ENCODE assay signal across 8 cellular contexts in the genomic region with DNA sequence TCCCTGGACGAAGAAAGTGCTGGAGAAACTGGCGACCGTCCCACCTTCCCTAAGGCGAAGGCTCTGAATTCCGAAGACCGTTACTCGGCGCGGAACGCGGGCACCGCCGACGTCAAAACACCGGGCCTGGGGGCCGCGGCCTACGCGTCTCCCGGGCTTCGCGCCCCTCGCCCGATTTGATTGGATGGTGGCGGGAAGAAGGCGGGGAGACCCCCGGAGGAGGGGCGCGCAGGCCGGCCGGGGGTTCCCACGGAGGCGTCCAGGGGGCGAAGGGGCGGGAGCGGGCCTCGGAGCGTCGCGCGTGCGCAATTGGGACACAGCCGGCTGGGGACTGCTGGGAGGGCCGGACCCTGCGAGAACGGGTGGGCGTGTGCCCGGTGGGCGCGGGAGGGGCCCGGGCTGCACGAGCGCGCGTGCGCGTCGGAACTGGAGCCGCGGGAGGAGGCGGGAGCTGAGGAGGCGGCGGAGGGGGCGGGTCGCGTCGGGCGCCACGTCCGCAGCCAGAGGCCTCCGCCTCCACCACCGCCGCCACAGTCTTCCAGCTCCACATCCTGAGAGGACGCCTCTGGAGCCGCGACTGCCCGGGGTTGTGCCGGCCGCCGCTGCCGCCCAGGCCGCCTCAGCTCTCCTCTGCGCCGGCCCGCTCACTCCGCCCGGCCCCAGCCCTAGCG. TPM values are rescaled to one million over a fixed set of nuclear protein-coding genes. Genes with fewer than 3 reads are reported as not detected.
DNase-seq lines count a peak whose midpoint lies in the region; ATAC-seq and TF ChIP-seq lines count a peak whose summit lies in the region.

TSS of gene TMEM263 (plus strand) at position 531 of the 671 bp plus-strand sequence. CDS start 11,210 bp downstream, outside the sequence.

- no peaks in the 10 kb centered on the region for H3K36me3 ChIP-seq in duodenal mucosa (ENCODE audit: control insufficient read depth in 1 of 2, insufficient read depth in 2 of 2, low read length in 2 of 2)

- no peak for TF ChIP-seq CTCF in C4-2B (conservative IDR thresholded peaks at IDR 0.05)
- TF ChIP-seq CTCF in lower leg skin (IDR thresholded peaks at IDR 0.05): no peak

- ATAC-seq in GM19328 (IDR thresholded peaks at IDR 0.05; ENCODE audit: unreplicated experiment): peak; percentile 77
- peak; percentile 48 for ATAC-seq in HG03469 (IDR thresholded peaks at IDR 0.05; ENCODE audit: unreplicated experiment)

- H3K27ac Mint-ChIP-seq in activated CD4-positive, alpha-beta memory T cell treated with anti-CD3 and anti-CD28 coated beads, Interleukin-2, amount 10 ng/mL, durations not matched to agents 7 days and 5 days: peak within 1 kb of the TSS; percentile 81

- H3K9me3 Mint-ChIP-seq in activated CD4-positive, alpha-beta memory T cell treated with anti-CD3 and anti-CD28 coated beads, Interleukin-2, amount 10 ng/mL, durations not matched to agents 7 days and 5 days: no peaks in the 10 kb centered on the region

- H3K27me3 Mint-ChIP-seq in activated CD4-positive, alpha-beta memory T cell treated with anti-CD3 and anti-CD28 coated beads, Interleukin-2, amount 10 ng/mL, durations not matched to agents 7 days and 5 days: peaks cover 6% of the 10 kb centered on the region

- peaks cover 6% of the 10 kb centered on the region for H3K36me3 Mint-ChIP-seq in activated CD4-positive, alpha-beta memory T cell treated with anti-CD3 and anti-CD28 coated beads, Interleukin-2, amount 10 ng/mL, durations not matched to agents 7 days and 5 days (ENCODE audit: low read depth)

- peak within 1 kb of the TSS; percentile 94 for H3K4me3 Mint-ChIP-seq in activated CD4-positive, alpha-beta memory T cell treated with anti-CD3 and anti-CD28 coated beads, Interleukin-2, amount 10 ng/mL, durations not matched to agents 7 days and 5 days

- peaks cover 20% of the 10 kb centered on the region for H3K4me1 Mint-ChIP-seq in activated CD4-positive, alpha-beta memory T cell treated with anti-CD3 and anti-CD28 coated beads, Interleukin-2, amount 10 ng/mL, durations not matched to agents 7 days and 5 days

- peak within 1 kb of the TSS; percentile 88 to 96 for H3K9ac ChIP-seq in duodenal mucosa (ENCODE audit: low read depth in 1 of 2, low read length in 2 of 2)

- 0% methylated on average over 24 to 35 of the region's 88 CpGs for WGBS in lower leg skin, 2 donors

- POLR2A ChIA-PET in activated CD4-positive, alpha-beta memory T cell treated with anti-CD3 and anti-CD28 coated beads, Interleukin-2, amount 10 ng/mL, durations not matched to agents 7 days and 5 days (lab: Charles Lee): interaction anchor here (0.8 to 2.2 kb wide), 12 partner anchors 11 to 598 kb away, joined by 3 to 12 read pairs (median 4); partner anchors contain the start of genes MTERF2 and POLR3B

- intact Hi-C loops in lower leg skin (cut with DNase I; ENCODE audit: low total_unique reads): no loop called here

- H3K9me3 ChIP-seq in duodenal mucosa (ENCODE audit: control insufficient read depth in 1 of 2, low read length in 2 of 2): no peaks in the 10 kb centered on the region

- no peaks in the 10 kb centered on the region for H3K27me3 ChIP-seq in duodenal mucosa (ENCODE audit: control insufficient read depth in 1 of 2, insufficient read depth in 2 of 2, low read length in 2 of 2)

- peaks cover 22% of the 10 kb centered on the region in 2 donors for H3K4me1 ChIP-seq in duodenal mucosa (ENCODE audit: control insufficient read depth in 1 of 2, insufficient read depth in 2 of 2, low read length in 2 of 2)

- H3K4me3 ChIP-seq in duodenal mucosa (ENCODE audit: low read depth in 1 of 2, low read length in 2 of 2) (peak within 1 kb of the TSS; percentile 86 to 92), lower leg skin (ENCODE audit: low read depth, poor library complexity, severe bottlenecking) (peak within 1 kb of the TSS; percentile 85)

- peak; percentile 68 for DNase-seq in NCI-H526 treated with DMSO at 0.1 percent for 48 hours (lab: John Stamatoyannopoulos, UW)
- DNase-seq in activated CD4-positive, alpha-beta memory T cell treated with anti-CD3 and anti-CD28 coated beads, Interleukin-2, amount 10 ng/mL, durations not matched to agents 7 days and 5 days: peak; percentile 89
- DNase-seq in lower leg skin (ENCODE audit: low spot score in 2 of 2): peak; percentile 87 to 98
- peak; percentile 89 to 91 for DNase-seq in stimulated activated CD4-positive, alpha-beta T cell treated with anti-CD3 and anti-CD28 coated beads, Interleukin-4, amount 100 ng/mL, for 4 hours

- peak in 1 of 2 donors; percentile 67 for TF ChIP-seq POLR2A in lower leg skin (IDR thresholded peaks at IDR 0.05)

- CTCF ChIA-PET in activated CD4-positive, alpha-beta memory T cell treated with anti-CD3 and anti-CD28 coated beads, Interleukin-2, amount 10 ng/mL, durations not matched to agents 7 days and 5 days (lab: Charles Lee): interaction anchor here (1.0 to 2.9 kb wide), 6 partner anchors 11 to 598 kb away, joined by 3 to 12 read pairs (median 4); partner anchors contain the start of gene POLR3B

- H3K27ac ChIP-seq in C4-2B: peak within 1 kb of the TSS; percentile 75
- peak within 1 kb of the TSS; percentile 93 for H3K27ac ChIP-seq in duodenal mucosa (ENCODE audit: low read depth, low read length)

RNA-seq across cellular contexts. Expression of gene TMEM263, which starts in this region (rescaled TPM):
- 10 to 100 TPM; 26.0 to 27.0 TPM for total RNA-seq in activated CD4-positive, alpha-beta memory T cell treated with anti-CD3 and anti-CD28 coated beads, Interleukin-2, amount 10 ng/mL, durations not matched to agents 7 days and 5 days
- total RNA-seq in lower leg skin: 10 to 100 TPM in 2 of 4 donors, 1 to 10 TPM in 2; 4.6 to 11.9 (median 10.0) TPM

Comparison
In these comparisons a context has a peak if more than half of its experiments do, and no peak if none do; other contexts are left out.
1. Peak in every context shown above with its lines: DNase-seq, ATAC-seq, H3K4me3 ChIP-seq and H3K27ac ChIP-seq.